In the genomic region with DNA sequence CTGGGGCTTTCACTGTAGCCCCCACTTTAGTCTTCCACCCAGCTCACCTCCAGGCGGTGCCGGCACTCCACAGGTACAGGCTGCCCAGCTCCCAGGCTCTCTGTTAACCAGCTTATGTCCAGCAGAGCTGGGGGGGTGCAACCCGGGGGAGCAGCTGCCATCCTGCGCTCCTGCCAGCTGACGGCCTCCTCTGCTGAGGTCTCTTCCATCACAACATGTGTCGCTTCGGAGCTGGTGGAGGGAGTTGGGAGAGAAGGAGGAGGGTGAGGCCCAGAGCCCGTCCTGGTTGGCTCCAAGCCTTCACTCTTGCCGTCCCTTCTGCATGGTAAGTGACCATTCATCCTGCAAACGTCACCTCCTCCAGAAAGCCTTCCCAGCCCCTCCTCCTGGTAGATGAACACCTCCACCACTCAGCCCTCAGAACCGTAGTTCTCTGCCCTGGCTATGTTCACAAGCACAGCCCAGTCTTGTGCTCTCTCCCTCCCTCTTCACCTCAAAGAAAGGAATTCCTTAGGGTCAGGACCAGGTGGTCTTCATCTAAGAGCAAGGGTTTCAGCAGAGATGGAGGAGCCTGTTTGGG, we compare ENCODE assay signal across 1 cellular context.
TF ChIP-seq lines count a peak whose summit lies in the region.

No MANE protein-coding gene starts in this region.

TF ChIP-seq in H1, 55 proteins besides CTCF, POLR2A, EP300 and RAD21:
- TF ChIP-seq CREB1 (IDR thresholded peaks at IDR 0.05), result no peak
- TF ChIP-seq POLR2AphosphoS5 (IDR thresholded peaks at IDR 0.05; ENCODE audit: low read depth, low read length), result no peak
TF ChIP-seq in H1: peak in this region for 0.
